Comparison of ENCODE assay signal across 16 cellular contexts in the genomic region with DNA sequence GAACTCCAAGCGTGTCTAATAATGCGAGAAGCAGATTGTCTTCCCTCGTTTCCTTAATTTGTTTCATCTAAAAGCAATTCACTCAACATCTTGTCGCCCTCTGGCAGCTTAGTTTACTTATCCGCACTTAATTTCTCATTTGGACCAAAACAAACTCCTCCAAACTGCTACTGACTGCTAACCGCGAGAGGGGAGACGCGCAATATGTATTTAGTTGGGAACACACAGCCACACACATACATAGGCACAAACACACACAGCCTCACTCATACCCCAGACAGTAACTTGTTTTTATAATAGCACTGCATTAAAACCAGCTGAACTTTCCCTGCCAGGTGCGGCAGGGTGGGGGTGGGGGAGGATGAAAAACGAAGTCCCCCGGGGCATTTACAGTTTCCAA. TPM values are rescaled to one million over a fixed set of nuclear protein-coding genes. Genes with fewer than 3 reads are reported as not detected.
A peak's percentile ranks its signal among the peaks of the same experiment; 100 is the strongest.
DNase-seq lines count a peak whose midpoint lies in the region; ATAC-seq and TF ChIP-seq lines count a peak whose summit lies in the region.
"Had no signal": no experiment of that assay in that cellular context is flagged by ENCODE, and none has a peak within 500 bp of the region (broad histone marks: within the 10 kb centered on the region; RNA-seq: fewer than 3 reads in every experiment).

No MANE protein-coding gene starts in this region.

- peaks cover 2% of the 10 kb centered on the region for H3K36me3 Mint-ChIP-seq in activated CD8-positive, alpha-beta memory T cell treated with anti-CD3 and anti-CD28 coated beads, Interleukin-2, amount 10 ng/mL, durations not matched to agents 7 days and 5 days

- H3K79me2 ChIP-seq in MM.1S (ENCODE audit: low read length), result no peaks in the 10 kb centered on the region

- H3K4me3 Mint-ChIP-seq in activated CD8-positive, alpha-beta memory T cell treated with anti-CD3 and anti-CD28 coated beads, Interleukin-2, amount 10 ng/mL, durations not matched to agents 7 days and 5 days, result no peak overlapping the region
- H3K4me3 Mint-ChIP-seq: stimulated activated naive CD8-positive, alpha-beta T cell treated with anti-CD3 and anti-CD28 coated beads, Interleukin-15, Interleukin-2, amounts not matched to agents 100 ng/mL and 50 ng/mL, for 24 hours had no signal

- H3K27me3 ChIP-seq in layer of hippocampus (ENCODE audit: control insufficient read depth, insufficient read depth, low read length) (peaks cover 4% of the 10 kb centered on the region), MM.1S (replicated peaks; ENCODE audit: insufficient read depth, low read length) (no peaks in the 10 kb centered on the region)

- peaks cover 7% of the 10 kb centered on the region for H3K4me1 Mint-ChIP-seq in activated CD8-positive, alpha-beta memory T cell treated with anti-CD3 and anti-CD28 coated beads, Interleukin-2, amount 10 ng/mL, durations not matched to agents 7 days and 5 days

- ATAC-seq in activated CD8-positive, alpha-beta memory T cell treated with anti-CD3 and anti-CD28 coated beads, Interleukin-2, amount 10 ng/mL, durations not matched to agents 7 days and 5 days, result no peak
- ATAC-seq: activated naive CD4-positive, alpha-beta T cell treated with anti-CD3 and anti-CD28 coated beads, Interleukin-2, amount 50 U/mL, for 72 hours had no signal

- H3K4me1 ChIP-seq in MM.1S (ENCODE audit: low read length), result no peaks in the 10 kb centered on the region

- no peak overlapping the region for H3K4me2 ChIP-seq in MM.1S (ENCODE audit: low read depth, low read length)

- peak; percentile 46 for DNase-seq in NCI-H1105 treated with DMSO at 0.1 percent for 48 hours (lab: John Stamatoyannopoulos, UW)
- no peak for DNase-seq in NCI-H1105 (lab: John Stamatoyannopoulos, UW)
- peak; percentile 9 for DNase-seq in astrocyte of the hippocampus (ENCODE audit: low read depth, low spot score)
- DNase-seq in substantia nigra (lab: John Stamatoyannopoulos, UW), result peak in 1 of 49 donors; percentile 69
- no peak for DNase-seq in activated CD8-positive, alpha-beta memory T cell treated with anti-CD3 and anti-CD28 coated beads, Interleukin-2, amount 10 ng/mL, durations not matched to agents 7 days and 5 days
- DNase-seq in NCI-H1694 (lab: John Stamatoyannopoulos, UW), result no peak
- DNase-seq in MM.1S, result no peak
- DNase-seq: activated CD4-positive, alpha-beta T cell treated with anti-CD3 and anti-CD28 coated beads for 48 hours; erythroblast; MV-4-11; Peyer's patch had no signal

- CTCF ChIA-PET in activated CD8-positive, alpha-beta memory T cell treated with anti-CD3 and anti-CD28 coated beads, Interleukin-2, amount 10 ng/mL, durations not matched to agents 7 days and 5 days (lab: Charles Lee), result no interaction called here

- no peaks in the 10 kb centered on the region for H3K9me2 ChIP-seq in MM.1S (replicated peaks; ENCODE audit: insufficient read depth, low read length)

- peaks cover 61% of the 10 kb centered on the region for H3K27me3 Mint-ChIP-seq in activated CD8-positive, alpha-beta memory T cell treated with anti-CD3 and anti-CD28 coated beads, Interleukin-2, amount 10 ng/mL, durations not matched to agents 7 days and 5 days

- H3F3A ChIP-seq in MM.1S (ENCODE audit: insufficient read depth, low read length), result no peaks in the 10 kb centered on the region

- H3K9ac ChIP-seq in MM.1S (ENCODE audit: low read length), result no peak overlapping the region

- no peak overlapping the region for H3K4me3 ChIP-seq in MM.1S (ENCODE audit: low read length)
- H3K4me3 ChIP-seq: lung had no signal

- no peaks in the 10 kb centered on the region for H4K20me1 ChIP-seq in MM.1S (ENCODE audit: insufficient read depth, low read length)

- no peak for TF ChIP-seq CTCF in MM.1S (IDR thresholded peaks at IDR 0.05; ENCODE audit: low read length)

- H3K27ac ChIP-seq in layer of hippocampus (ENCODE audit: low read depth, low read length) (peak overlapping the region; percentile 46), substantia nigra (ENCODE audit: low read depth, low read length, poor library complexity, severe bottlenecking) (peak overlapping the region; percentile 60), MM.1S (ENCODE audit: low read length) (no peak overlapping the region)
- H3K27ac ChIP-seq: 22Rv1, Peyer's patch had no signal

- no peaks in the 10 kb centered on the region for H3K9me3 Mint-ChIP-seq in activated CD8-positive, alpha-beta memory T cell treated with anti-CD3 and anti-CD28 coated beads, Interleukin-2, amount 10 ng/mL, durations not matched to agents 7 days and 5 days (ENCODE audit: low read depth)
- H3K9me3 Mint-ChIP-seq: stimulated activated naive CD8-positive, alpha-beta T cell treated with anti-CD3 and anti-CD28 coated beads, Interleukin-15, Interleukin-2, amounts not matched to agents 100 ng/mL and 50 ng/mL, for 24 hours had no signal

- H3K9me3 ChIP-seq in MM.1S (replicated peaks; ENCODE audit: insufficient read depth, low read length), result no peaks in the 10 kb centered on the region
- H3K9me3 ChIP-seq: Peyer's patch had no signal

- H3K27ac Mint-ChIP-seq in activated CD8-positive, alpha-beta memory T cell treated with anti-CD3 and anti-CD28 coated beads, Interleukin-2, amount 10 ng/mL, durations not matched to agents 7 days and 5 days, result no peak overlapping the region
- H3K27ac Mint-ChIP-seq: stimulated activated naive CD8-positive, alpha-beta T cell treated with anti-CD3 and anti-CD28 coated beads, Interleukin-15, Interleukin-2, amounts not matched to agents 100 ng/mL and 50 ng/mL, for 24 hours had no signal

- H2AFZ ChIP-seq in MM.1S (ENCODE audit: low read length), result no peak overlapping the region

- H3K36me3 ChIP-seq in MM.1S (replicated peaks; ENCODE audit: insufficient read depth, low read length), result no peaks in the 10 kb centered on the region
- H3K36me3 ChIP-seq: Peyer's patch had no signal

RNA-seq across cellular contexts. Expression of gene ERBB4, which starts 2.6 kb away (rescaled TPM):
- not detected for total RNA-seq in activated CD8-positive, alpha-beta memory T cell treated with anti-CD3 and anti-CD28 coated beads, Interleukin-2, amount 10 ng/mL, durations not matched to agents 7 days and 5 days
- total RNA-seq: activated naive CD4-positive, alpha-beta T cell treated with anti-CD3 and anti-CD28 coated beads, Interleukin-2, amount 50 U/mL, for 72 hours had no signal

Comparison
In these comparisons a context has a peak if more than half of its experiments do, and no peak if none do; other contexts are left out.
1. DNase-seq: peak in NCI-H1105 treated with DMSO at 0.1 percent for 48 hours (single experiment) and astrocyte of the hippocampus (single experiment); none in NCI-H1105 (single experiment), activated CD8-positive, alpha-beta memory T cell treated with anti-CD3 and anti-CD28 coated beads, Interleukin-2, amount 10 ng/mL, durations not matched to agents 7 days and 5 days (single experiment), NCI-H1694 (single experiment) and MM.1S (single experiment).